ENCODE assay signal across 8 cellular contexts in the genomic region with DNA sequence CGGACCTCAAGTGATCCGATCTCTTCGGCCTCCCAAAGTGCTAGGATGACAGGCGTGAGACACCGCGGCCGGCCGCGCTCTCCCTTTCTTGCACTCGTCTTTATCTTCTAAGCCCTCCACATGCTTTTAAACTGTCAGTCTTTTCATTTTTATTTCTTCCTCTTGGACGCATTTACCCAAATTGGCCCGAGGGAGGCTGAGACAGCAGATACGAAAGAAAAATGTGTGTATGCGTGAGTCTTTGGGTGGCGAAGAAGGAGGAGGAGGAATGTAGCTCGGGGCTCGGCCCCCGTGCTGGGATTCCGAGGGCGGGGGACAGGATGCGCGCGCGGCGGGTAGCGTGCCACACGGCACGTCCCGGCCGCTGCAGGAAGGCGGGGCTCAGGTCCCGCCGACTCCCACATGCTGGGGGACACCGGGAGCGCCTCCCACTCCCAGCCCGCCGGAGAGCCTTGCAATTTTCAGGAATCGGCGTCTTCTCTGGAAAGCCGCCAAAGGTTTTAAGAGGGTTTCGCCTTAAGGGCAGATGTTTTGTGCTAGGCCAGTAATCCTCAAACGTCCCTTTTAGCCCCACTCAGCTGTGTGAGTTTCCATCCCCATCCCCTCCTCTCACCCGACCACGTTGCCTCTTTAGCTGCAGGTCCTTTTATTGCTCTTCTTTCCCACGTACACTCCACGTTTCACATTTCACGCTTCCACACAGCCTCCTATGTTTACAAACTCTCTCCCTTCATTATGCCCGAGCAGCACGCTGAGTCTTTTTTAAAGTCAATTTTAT. TPM values are rescaled to one million over a fixed set of nuclear protein-coding genes. Genes with fewer than 3 reads are reported as not detected.
A peak's percentile ranks its signal among the peaks of the same experiment; 100 is the strongest.
DNase-seq lines count a peak whose midpoint lies in the region; ATAC-seq and TF ChIP-seq lines count a peak whose summit lies in the region.

No MANE protein-coding gene starts in this region.

- no peaks in the 10 kb centered on the region for H3K9me3 Mint-ChIP-seq in activated naive CD4-positive, alpha-beta T cell treated with anti-CD3 and anti-CD28 coated beads, Interleukin-2, amount 50 U/mL, for 72 hours
- peaks cover 2% of the 10 kb centered on the region for H3K9me3 Mint-ChIP-seq in glutamatergic neuron (ENCODE audit: unreplicated experiment)

- peak overlapping the region; percentile 36; the same call in 1 of the 2 replicates for H3K4me2 ChIP-seq in KMS-11

- H3K9ac ChIP-seq in KMS-11 (peak overlapping the region; percentile 22; the same call in 1 of the 2 replicates), SK-N-MC (ENCODE audit: insufficient read length) (peak overlapping the region; percentile 27)

- H3K4me1 ChIP-seq in KMS-11 (ENCODE audit: low read depth, poor library complexity, severe bottlenecking) (no peaks in the 10 kb centered on the region), ovary (ENCODE audit: insufficient read depth) (peaks cover 1% of the 10 kb centered on the region), thymus (ENCODE audit: control insufficient read depth, insufficient read depth, low read length) (peaks cover 3% of the 10 kb centered on the region)

- peaks cover 5% of the 10 kb centered on the region for H3K4me1 Mint-ChIP-seq in glutamatergic neuron (ENCODE audit: low read depth, unreplicated experiment)

- WGBS in ovary, 3 donors, result 0% methylated on average over 49 of the region's 49 CpGs
- WGBS in thymus, result 2% methylated on average over 49 of the region's 49 CpGs

- peak overlapping the region; percentile 87 for H3K4me3 Mint-ChIP-seq in glutamatergic neuron (ENCODE audit: unreplicated experiment)

- peaks cover 13 to 24% of the 10 kb centered on the region in 2 donors for H3K36me3 Mint-ChIP-seq in activated naive CD4-positive, alpha-beta T cell treated with anti-CD3 and anti-CD28 coated beads, Interleukin-2, amount 50 U/mL, for 72 hours
- H3K36me3 Mint-ChIP-seq in glutamatergic neuron (ENCODE audit: unreplicated experiment), result no peaks in the 10 kb centered on the region

- no peaks in the 10 kb centered on the region for H3K79me2 ChIP-seq in KMS-11 (ENCODE audit: insufficient read depth, low read depth)

- TF ChIP-seq EP300 in ovary (IDR thresholded peaks at IDR 0.05), result peak; percentile 68

- H3K27me3 ChIP-seq in KMS-11 (ENCODE audit: insufficient read depth, low read depth) (no peaks in the 10 kb centered on the region), ovary (no peaks in the 10 kb centered on the region), thymus (ENCODE audit: control insufficient read depth, insufficient read depth) (no peaks in the 10 kb centered on the region)

- peak overlapping the region; percentile 86 for H2AFZ ChIP-seq in KMS-11 (ENCODE audit: low read depth)

- no peak for TF ChIP-seq CTCF in KMS-11 (conservative IDR thresholded peaks at IDR 0.05; ENCODE audit: low read depth, low read length)
- peak; percentile 25 for TF ChIP-seq CTCF in glutamatergic neuron (IDR thresholded peaks at IDR 0.05; ENCODE audit: partially characterized antibody, unreplicated experiment)
- TF ChIP-seq CTCF in ovary (IDR thresholded peaks at IDR 0.05), result no peak

- TF ChIP-seq POLR2A in ovary (IDR thresholded peaks at IDR 0.05), result no peak

- H3K36me3 ChIP-seq in KMS-11 (ENCODE audit: insufficient read depth), result no peaks in the 10 kb centered on the region
- H3K36me3 ChIP-seq in SK-N-MC (ENCODE audit: insufficient read depth, low read length), result no peaks in the 10 kb centered on the region
- no peaks in the 10 kb centered on the region for H3K36me3 ChIP-seq in ovary
- no peaks in the 10 kb centered on the region for H3K36me3 ChIP-seq in thymus (ENCODE audit: control insufficient read depth, insufficient read depth)

- intact Hi-C loops in ovary (cut with DNase I), result loop anchor here in 1 of 4 donors (2.0 kb wide), 1 partner anchor 34 kb away; the partner anchor contains the start of gene SLC2A3

- DNase-seq in Daoy (ENCODE audit: low read depth), result peak; percentile 97
- DNase-seq in SK-N-MC (ENCODE audit: low read depth, low spot score), result peak; percentile 96
- peak; percentile 84 to 88 for DNase-seq in activated naive CD4-positive, alpha-beta T cell treated with anti-CD3 and anti-CD28 coated beads, Interleukin-2, amount 50 U/mL, for 72 hours (ENCODE audit: low spot score in 2 of 2)
- DNase-seq in glutamatergic neuron, result peak; percentile 79
- DNase-seq in ovary, result peak; percentile 83 to 93 (median 88)

- no peak overlapping the region for H3K4me3 ChIP-seq in KMS-11 (IDR thresholded peaks at IDR 0.05; ENCODE audit: insufficient read depth, low read depth, low read length)
- peak overlapping the region; percentile 66 for H3K4me3 ChIP-seq in SK-N-MC
- H3K4me3 ChIP-seq in ovary, result peak overlapping the region; percentile 36
- peak overlapping the region; percentile 60 for H3K4me3 ChIP-seq in thymus (ENCODE audit: low read length)

- peak; percentile 84 for ATAC-seq in GM21723 (IDR thresholded peaks at IDR 0.05; ENCODE audit: unreplicated experiment)
- peak; percentile 93 to 94 for ATAC-seq in activated naive CD4-positive, alpha-beta T cell treated with anti-CD3 and anti-CD28 coated beads, Interleukin-2, amount 50 U/mL, for 72 hours

- H3K9me3 ChIP-seq in SK-N-MC (ENCODE audit: low read depth, low read length) (no peaks in the 10 kb centered on the region), ovary (no peaks in the 10 kb centered on the region), thymus (ENCODE audit: control insufficient read depth) (no peaks in the 10 kb centered on the region)

- no peaks in the 10 kb centered on the region for H4K20me1 ChIP-seq in KMS-11 (ENCODE audit: insufficient read depth)

- no peak overlapping the region for H3K27ac ChIP-seq in KMS-11
- peak overlapping the region; percentile 65 for H3K27ac ChIP-seq in SK-N-MC
- peak overlapping the region; percentile 12 to 38 for H3K27ac ChIP-seq in ovary
- H3K27ac ChIP-seq in thymus (ENCODE audit: low read depth), result peak overlapping the region; percentile 77

- H3K27ac Mint-ChIP-seq in activated naive CD4-positive, alpha-beta T cell treated with anti-CD3 and anti-CD28 coated beads, Interleukin-2, amount 50 U/mL, for 72 hours, result peak overlapping the region; percentile 96 to 97
- H3K27ac Mint-ChIP-seq in glutamatergic neuron (ENCODE audit: unreplicated experiment), result peak overlapping the region; percentile 63

- H3K27me3 Mint-ChIP-seq in glutamatergic neuron (ENCODE audit: unreplicated experiment), result no peaks in the 10 kb centered on the region

RNA-seq across cellular contexts. Expression of gene SLC2A3, which starts 34.7 kb away (rescaled TPM):
- total RNA-seq in Daoy (2014; rRNA removed; shearing (Covaris generic)), result 7.6 and 9.0 TPM in 2 replicates
- total RNA-seq in activated naive CD4-positive, alpha-beta T cell treated with anti-CD3 and anti-CD28 coated beads, Interleukin-2, amount 50 U/mL, for 72 hours, result 100 to 1,000 TPM; 207 to 521 TPM
- total RNA-seq in glutamatergic neuron (ENCODE audit: unreplicated experiment), result 291 TPM
- 100 to 1,000 TPM in 1 of 7 donors, 10 to 100 TPM in 6; 24.0 to 100 (median 34.8) TPM for total RNA-seq in ovary
- polyA plus RNA-seq in ovary, result 10 to 100 TPM; 14.1 to 25.5 TPM
- 14.9 TPM for polyA plus RNA-seq in thymus
